10 cellular contexts compared by ENCODE assay signal in genomic region chr19:53057904-53058579, GRCh38. TPM values are rescaled to one million over a fixed set of nuclear protein-coding genes. Genes with fewer than 3 reads are reported as not detected.
DNase-seq lines count a peak whose midpoint lies in the region; ATAC-seq and TF ChIP-seq lines count a peak whose summit lies in the region.
"Had no signal": no experiment of that assay in that cellular context is flagged by ENCODE, and none has a peak within 500 bp of the region (broad histone marks: within the 10 kb centered on the region; RNA-seq: fewer than 3 reads in every experiment).

No MANE protein-coding gene starts in this region.

- DNase-seq in stimulated activated CD4-positive, alpha-beta T cell treated with anti-CD3 and anti-CD28 coated beads, Interleukin-15, amount 100 ng/mL, for 24 hours: peak; percentile 17
- no peak for DNase-seq in stimulated activated CD4-positive, alpha-beta T cell treated with anti-CD3 and anti-CD28 coated beads, Interleukin-4, amount 100 ng/mL, for 1 hour
- DNase-seq in breast epithelium (ENCODE audit: low spot score in 2 of 2) (no peak), islet precursor cell (peak; percentile 61), ureter (ENCODE audit: low spot score) (peak; percentile 53), SJCRH30 (no peak)
- DNase-seq: aorta had no signal

- peak overlapping the region in 2 of 3 donors; percentile 36 to 61 for H3K4me3 ChIP-seq in breast epithelium
- H3K4me3 ChIP-seq in SJCRH30: no peak overlapping the region

- intact Hi-C loops in breast epithelium (cut with DNase I; ENCODE audit: low total_unique reads): no loop called here

- H3K36me3 ChIP-seq in breast epithelium: no peaks in the 10 kb centered on the region
- H3K36me3 ChIP-seq in SJCRH30: no peaks in the 10 kb centered on the region

- H3K27ac ChIP-seq in breast epithelium (no peak overlapping the region), SJCRH30 (no peak overlapping the region)

- H3K4me1 Mint-ChIP-seq in stimulated activated memory B cell treated with anti-CD40 and anti-IgM and Interleukin-4, amounts not matched to agents 10 μg/mL and 1 μg/mL and 100 μg/mL, for 72 hours: no peaks in the 10 kb centered on the region

- H3K9me3 ChIP-seq in breast epithelium (peaks cover 63 to 65% of the 10 kb centered on the region in 2 donors), SJCRH30 (replicated peaks) (peaks cover 3% of the 10 kb centered on the region; the same call in 1 of the 2 replicates)

- no peak for TF ChIP-seq CTCF in breast epithelium (IDR thresholded peaks at IDR 0.05)

- H3K4me3 Mint-ChIP-seq in stimulated activated memory B cell treated with anti-CD40 and anti-IgM and Interleukin-4, amounts not matched to agents 10 μg/mL and 1 μg/mL and 100 μg/mL, for 72 hours: no peak overlapping the region

- H3K4me1 ChIP-seq in breast epithelium (no peaks in the 10 kb centered on the region), SJCRH30 (no peaks in the 10 kb centered on the region)

- peaks cover 12% of the 10 kb centered on the region for H3K36me3 Mint-ChIP-seq in stimulated activated memory B cell treated with anti-CD40 and anti-IgM and Interleukin-4, amounts not matched to agents 10 μg/mL and 1 μg/mL and 100 μg/mL, for 72 hours

- ATAC-seq in GM21367 (IDR thresholded peaks at IDR 0.05; ENCODE audit: unreplicated experiment): no peak
- no peak for ATAC-seq in stimulated activated memory B cell treated with anti-CD40 and anti-IgM and Interleukin-4, amounts not matched to agents 10 μg/mL and 1 μg/mL and 100 μg/mL, for 72 hours

- H3K27me3 ChIP-seq in breast epithelium: peaks cover 0 to 7% of the 10 kb centered on the region in 2 donors
- H3K27me3 ChIP-seq in SJCRH30: no peaks in the 10 kb centered on the region

- TF ChIP-seq POLR2A in breast epithelium (IDR thresholded peaks at IDR 0.05): no peak

- no peak overlapping the region for H3K27ac Mint-ChIP-seq in stimulated activated memory B cell treated with anti-CD40 and anti-IgM and Interleukin-4, amounts not matched to agents 10 μg/mL and 1 μg/mL and 100 μg/mL, for 72 hours

- H3K27me3 Mint-ChIP-seq in stimulated activated memory B cell treated with anti-CD40 and anti-IgM and Interleukin-4, amounts not matched to agents 10 μg/mL and 1 μg/mL and 100 μg/mL, for 72 hours: peaks cover 19% of the 10 kb centered on the region

- peaks cover 33% of the 10 kb centered on the region for H3K9me3 Mint-ChIP-seq in stimulated activated memory B cell treated with anti-CD40 and anti-IgM and Interleukin-4, amounts not matched to agents 10 μg/mL and 1 μg/mL and 100 μg/mL, for 72 hours

RNA-seq across cellular contexts. Expression of gene ERVV-2, which starts 13.5 kb away (rescaled TPM):
- total RNA-seq in breast epithelium (not detected), ureter (not detected)
- not detected in 2 replicates for total RNA-seq in SJCRH30 (2014; rRNA removed; shearing (Covaris generic))
- total RNA-seq: aorta, mononuclear cell had no signal

RNA-seq across cellular contexts. Expression of gene ERVV-1, which starts 44.3 kb away (rescaled TPM):
- total RNA-seq in breast epithelium (not detected), ureter (0.78 TPM)
- not detected in 2 replicates for total RNA-seq in SJCRH30 (2014; rRNA removed; shearing (Covaris generic))
- total RNA-seq: aorta had no signal

RNA-seq across cellular contexts. Expression of gene ZNF160, which starts 45.2 kb away (rescaled TPM):
- total RNA-seq in breast epithelium: 10 to 100 TPM; 34.9 to 87.2 (median 52.8) TPM
- 65.1 TPM for total RNA-seq in ureter
- total RNA-seq in SJCRH30 (2014; rRNA removed; shearing (Covaris generic)): 23.0 and 26.9 TPM in 2 replicates

Comparison
In these comparisons a context has a peak if more than half of its experiments do, and no peak if none do; other contexts are left out.
1. DNase-seq: peak in stimulated activated CD4-positive, alpha-beta T cell treated with anti-CD3 and anti-CD28 coated beads, Interleukin-15, amount 100 ng/mL, for 24 hours (single experiment), islet precursor cell (single experiment) and ureter (single experiment); none in stimulated activated CD4-positive, alpha-beta T cell treated with anti-CD3 and anti-CD28 coated beads, Interleukin-4, amount 100 ng/mL, for 1 hour (single experiment), breast epithelium (0 of 2) and SJCRH30 (0 of 2).